In genomic region chr9:124217839-124218437, GRCh38 we compare ENCODE assay signal across 12 cellular contexts. TPM values are rescaled to one million over a fixed set of nuclear protein-coding genes. Genes with fewer than 3 reads are reported as not detected.
A peak's percentile ranks its signal among the peaks of the same experiment; 100 is the strongest.
DNase-seq lines count a peak whose midpoint lies in the region; ATAC-seq and TF ChIP-seq lines count a peak whose summit lies in the region.
"Had no signal": no experiment of that assay in that cellular context is flagged by ENCODE, and none has a peak within 500 bp of the region (broad histone marks: within the 10 kb centered on the region; RNA-seq: fewer than 3 reads in every experiment).

No MANE protein-coding gene starts in this region.

- peak; percentile 19 to 24 for ATAC-seq in stimulated activated naive B cell treated with anti-CD40 and anti-IgM and Interleukin-4, amounts not matched to agents 10 μg/mL and 1 μg/mL and 100 μg/mL, for 72 hours (replicated peaks)
- no peak for ATAC-seq in WTC11

- CTCF ChIA-PET in activated CD4-positive, alpha-beta T cell treated with anti-CD3 and anti-CD28 coated beads, Interleukin-2, amount 10 ng/mL, durations not matched to agents 7 days and 5 days (lab: Charles Lee) = interaction anchor here (1.4 to 2.3 kb wide), 4 partner anchors 8 to 22 kb away, joined by 3 to 7 read pairs (median 5); no protein-coding TSS in a partner anchor
- CTCF ChIA-PET in WTC11 (lab: Charles Lee) = no interaction called here

- TF ChIP-seq CTCF in colonic mucosa (IDR thresholded peaks at IDR 0.05) (no peak), WTC11 (IDR thresholded peaks at IDR 0.05) (no peak)

- POLR2A ChIA-PET in activated CD4-positive, alpha-beta T cell treated with anti-CD3 and anti-CD28 coated beads, Interleukin-2, amount 10 ng/mL, durations not matched to agents 7 days and 5 days (lab: Charles Lee) = no interaction called here
- POLR2A ChIA-PET in WTC11 (lab: Charles Lee) = interaction anchor here (0.6 kb wide), 1 partner anchor 75 kb away, joined by 3 read pairs; no protein-coding TSS in a partner anchor

- peak overlapping the region; percentile 83 for H3K27ac Mint-ChIP-seq in activated CD4-positive, alpha-beta T cell treated with anti-CD3 and anti-CD28 coated beads, Interleukin-2, amount 10 ng/mL, durations not matched to agents 7 days and 5 days
- H3K27ac Mint-ChIP-seq in stimulated activated naive B cell treated with anti-CD40 and anti-IgM and Interleukin-4, amounts not matched to agents 10 μg/mL and 1 μg/mL and 100 μg/mL, for 72 hours = peak overlapping the region; percentile 97
- H3K27ac Mint-ChIP-seq in WTC11 = no peak overlapping the region
- H3K27ac Mint-ChIP-seq: type B pancreatic cell had no signal

- peak overlapping the region in 1 of 2 donors; percentile 19 for H3K9ac ChIP-seq in colonic mucosa (ENCODE audit: low read depth in 2 of 2, low read length in 2 of 2)

- H3K9me3 Mint-ChIP-seq in activated CD4-positive, alpha-beta T cell treated with anti-CD3 and anti-CD28 coated beads, Interleukin-2, amount 10 ng/mL, durations not matched to agents 7 days and 5 days = no peaks in the 10 kb centered on the region
- no peaks in the 10 kb centered on the region for H3K9me3 Mint-ChIP-seq in stimulated activated naive B cell treated with anti-CD40 and anti-IgM and Interleukin-4, amounts not matched to agents 10 μg/mL and 1 μg/mL and 100 μg/mL, for 72 hours
- no peaks in the 10 kb centered on the region for H3K9me3 Mint-ChIP-seq in WTC11
- H3K9me3 Mint-ChIP-seq: naive thymus-derived CD8-positive, alpha-beta T cell; type B pancreatic cell had no signal

- peaks cover 31% of the 10 kb centered on the region for H3K4me1 ChIP-seq in colonic mucosa

- H3K27ac ChIP-seq in colonic mucosa = peak overlapping the region; percentile 45

- no peaks in the 10 kb centered on the region for H3K27me3 Mint-ChIP-seq in activated CD4-positive, alpha-beta T cell treated with anti-CD3 and anti-CD28 coated beads, Interleukin-2, amount 10 ng/mL, durations not matched to agents 7 days and 5 days
- H3K27me3 Mint-ChIP-seq in stimulated activated naive B cell treated with anti-CD40 and anti-IgM and Interleukin-4, amounts not matched to agents 10 μg/mL and 1 μg/mL and 100 μg/mL, for 72 hours = no peaks in the 10 kb centered on the region
- no peaks in the 10 kb centered on the region for H3K27me3 Mint-ChIP-seq in WTC11 (ENCODE audit: low read depth)
- H3K27me3 Mint-ChIP-seq: type B pancreatic cell had no signal

- H3K4me1 Mint-ChIP-seq in activated CD4-positive, alpha-beta T cell treated with anti-CD3 and anti-CD28 coated beads, Interleukin-2, amount 10 ng/mL, durations not matched to agents 7 days and 5 days = peaks cover 63% of the 10 kb centered on the region
- peaks cover 81 to 99% of the 10 kb centered on the region in 2 donors for H3K4me1 Mint-ChIP-seq in stimulated activated naive B cell treated with anti-CD40 and anti-IgM and Interleukin-4, amounts not matched to agents 10 μg/mL and 1 μg/mL and 100 μg/mL, for 72 hours
- H3K4me1 Mint-ChIP-seq in WTC11 = no peaks in the 10 kb centered on the region

- DNase-seq in activated CD4-positive, alpha-beta T cell treated with anti-CD3 and anti-CD28 coated beads, Interleukin-2, amount 10 ng/mL, durations not matched to agents 7 days and 5 days = no peak
- no peak for DNase-seq in activated CD4-positive, alpha-beta T cell treated with anti-CD3 and anti-CD28 coated beads for 1 hour
- DNase-seq in NAMALWA (ENCODE audit: low spot score) (peak; percentile 58), colonic mucosa (no peak), dermis blood vessel endothelial cell (no peak), cardiac septum (ENCODE audit: low spot score) (no peak), WTC11 (ENCODE audit: low spot score) (no peak)
- peak; percentile 55 for DNase-seq in stimulated activated naive B cell treated with anti-CD40 and anti-IgM and Interleukin-4, amounts not matched to agents 10 μg/mL and 1 μg/mL and 100 μg/mL, for 72 hours
- DNase-seq: NCI-H187 had no signal

- no peak overlapping the region for H3K4me3 ChIP-seq in colonic mucosa
- H3K4me3 ChIP-seq: A549 had no signal

- no peak overlapping the region for H3K4me3 Mint-ChIP-seq in activated CD4-positive, alpha-beta T cell treated with anti-CD3 and anti-CD28 coated beads, Interleukin-2, amount 10 ng/mL, durations not matched to agents 7 days and 5 days
- H3K4me3 Mint-ChIP-seq in stimulated activated naive B cell treated with anti-CD40 and anti-IgM and Interleukin-4, amounts not matched to agents 10 μg/mL and 1 μg/mL and 100 μg/mL, for 72 hours = peak overlapping the region; percentile 33
- H3K4me3 Mint-ChIP-seq in WTC11 = no peak overlapping the region
- H3K4me3 Mint-ChIP-seq: type B pancreatic cell had no signal

- H3K36me3 Mint-ChIP-seq in activated CD4-positive, alpha-beta T cell treated with anti-CD3 and anti-CD28 coated beads, Interleukin-2, amount 10 ng/mL, durations not matched to agents 7 days and 5 days (ENCODE audit: low read depth) = no peaks in the 10 kb centered on the region
- H3K36me3 Mint-ChIP-seq in stimulated activated naive B cell treated with anti-CD40 and anti-IgM and Interleukin-4, amounts not matched to agents 10 μg/mL and 1 μg/mL and 100 μg/mL, for 72 hours = peaks cover 0 to 3% of the 10 kb centered on the region in 2 donors
- no peaks in the 10 kb centered on the region for H3K36me3 Mint-ChIP-seq in WTC11
- H3K36me3 Mint-ChIP-seq: naive thymus-derived CD8-positive, alpha-beta T cell; type B pancreatic cell had no signal

- H3K27me3 ChIP-seq in colonic mucosa = no peaks in the 10 kb centered on the region

- intact Hi-C loops in colonic mucosa (cut with DNase I) (loop anchor here (10.0 kb wide), 1 partner anchor 83 kb away; no protein-coding TSS in a partner anchor), cardiac septum (cut with DNase I) (no loop called here)

- H3K9me3 ChIP-seq in colonic mucosa = no peaks in the 10 kb centered on the region
- H3K9me3 ChIP-seq: A549 had no signal

- no peaks in the 10 kb centered on the region for H3K36me3 ChIP-seq in colonic mucosa

TF ChIP-seq in WTC11, 78 proteins besides CTCF, POLR2A, EP300 and RAD21:
- no peak for TF ChIP-seq ELF4 (CRISPR knock-in tag; IDR thresholded peaks at IDR 0.05; ENCODE audit: low read depth)

RNA-seq across cellular contexts. Expression of gene NEK6, which starts 39.8 kb away (rescaled TPM):
- 1 to 10 TPM; 7.0 to 8.0 TPM for total RNA-seq in activated CD4-positive, alpha-beta T cell treated with anti-CD3 and anti-CD28 coated beads, Interleukin-2, amount 10 ng/mL, durations not matched to agents 7 days and 5 days
- 10 to 100 TPM; 77.8 to 83.4 TPM for total RNA-seq in colonic mucosa
- 18.7 and 25.6 TPM in 2 replicates for total RNA-seq in dermis blood vessel endothelial cell
- 11.6 TPM for total RNA-seq in cardiac septum
- 19.2 to 23.0 TPM (median 21.4 TPM) in 3 replicates for total RNA-seq in WTC11 (2021)

Comparison
In these comparisons a context has a peak if more than half of its experiments do, and no peak if none do; other contexts are left out.
1. DNase-seq: peak in NAMALWA (single experiment) and stimulated activated naive B cell treated with anti-CD40 and anti-IgM and Interleukin-4, amounts not matched to agents 10 μg/mL and 1 μg/mL and 100 μg/mL, for 72 hours (single experiment); none in activated CD4-positive, alpha-beta T cell treated with anti-CD3 and anti-CD28 coated beads, Interleukin-2, amount 10 ng/mL, durations not matched to agents 7 days and 5 days (single experiment), activated CD4-positive, alpha-beta T cell treated with anti-CD3 and anti-CD28 coated beads for 1 hour (single experiment), colonic mucosa (single experiment), dermis blood vessel endothelial cell (single experiment), cardiac septum (single experiment) and WTC11 (single experiment).
2. H3K4me3 Mint-ChIP-seq: peak in stimulated activated naive B cell treated with anti-CD40 and anti-IgM and Interleukin-4, amounts not matched to agents 10 μg/mL and 1 μg/mL and 100 μg/mL, for 72 hours (2 of 2); none in activated CD4-positive, alpha-beta T cell treated with anti-CD3 and anti-CD28 coated beads, Interleukin-2, amount 10 ng/mL, durations not matched to agents 7 days and 5 days (single experiment) and WTC11 (single experiment).